In genomic region chr1:117034791-117035290, GRCh38 we compare ENCODE assay signal across 16 cellular contexts. TPM values are rescaled to one million over a fixed set of nuclear protein-coding genes. Genes with fewer than 3 reads are reported as not detected.
DNase-seq lines count a peak whose midpoint lies in the region; ATAC-seq and TF ChIP-seq lines count a peak whose summit lies in the region.
"Had no signal": no experiment of that assay in that cellular context is flagged by ENCODE, and none has a peak within 500 bp of the region (broad histone marks: within the 10 kb centered on the region; RNA-seq: fewer than 3 reads in every experiment).

No MANE protein-coding gene starts in this region.

- 90 to 92% (median 91%) methylated on average over 7 of the region's 7 CpGs for WGBS in heart left ventricle, 4 donors

- DNase-seq in GM23338 (ENCODE audit: low spot score), result no peak
- DNase-seq in WTC11 (ENCODE audit: low spot score), result no peak
- no peak for DNase-seq in nephron progenitor cell
- no peak for DNase-seq in heart left ventricle
- DNase-seq in SW 1271 (lab: John Stamatoyannopoulos, UW), result no peak
- no peak for DNase-seq in glomerular visceral epithelial cell (ENCODE audit: extremely low spot score)
- DNase-seq: BE2C; Caco-2; CD8-positive, alpha-beta memory T cell; DND-41; GF-D8; GM23248; H7 had no signal

- no peak overlapping the region for H3K4me3 ChIP-seq in BLaER1 treated with 17β-estradiol and CSF1 and Interleukin-3, amounts not matched to agents 10 nM and 100 nM
- H3K4me3 ChIP-seq in GM23338 (no peak overlapping the region), heart left ventricle (no peak overlapping the region)
- H3K4me3 ChIP-seq: A549, GM23248 had no signal

- no peaks in the 10 kb centered on the region for H3K9me3 ChIP-seq in BLaER1 treated with 17β-estradiol and CSF1 and Interleukin-3, amounts not matched to agents 10 nM and 100 nM (replicated peaks in 1 of 11)
- H3K9me3 ChIP-seq in heart left ventricle, result no peaks in the 10 kb centered on the region
- H3K9me3 ChIP-seq: A549, BE2C, Caco-2 had no signal

- H3K36me3 Mint-ChIP-seq in GM23338 (ENCODE audit: low read depth), result no peaks in the 10 kb centered on the region
- H3K36me3 Mint-ChIP-seq in WTC11, result no peaks in the 10 kb centered on the region
- H3K36me3 Mint-ChIP-seq in nephron progenitor cell (ENCODE audit: low read depth), result peaks cover 7% of the 10 kb centered on the region

- no peak overlapping the region for H2AFZ ChIP-seq in GM23338
- H2AFZ ChIP-seq: GM23248 had no signal

- peaks cover 16% of the 10 kb centered on the region for H3K4me1 Mint-ChIP-seq in GM23338
- H3K4me1 Mint-ChIP-seq in WTC11, result peaks cover 25% of the 10 kb centered on the region
- H3K4me1 Mint-ChIP-seq in nephron progenitor cell, result peaks cover 87% of the 10 kb centered on the region

- no peaks in the 10 kb centered on the region for H4K20me1 ChIP-seq in BLaER1 treated with 17β-estradiol and CSF1 and Interleukin-3, amounts not matched to agents 10 nM and 100 nM
- no peaks in the 10 kb centered on the region for H4K20me1 ChIP-seq in GM23338 (replicated peaks; ENCODE audit: insufficient read depth)

- H3K9ac ChIP-seq in BLaER1 treated with 17β-estradiol and CSF1 and Interleukin-3, amounts not matched to agents 10 nM and 100 nM, result no peak overlapping the region
- H3K9ac ChIP-seq: GM23248 had no signal

- H3K27ac Mint-ChIP-seq in GM23338 (no peak overlapping the region), WTC11 (no peak overlapping the region), nephron progenitor cell (peak overlapping the region; percentile 97)

- TF ChIP-seq POLR2A in heart left ventricle (IDR thresholded peaks at IDR 0.05), result no peak

- H3K36me3 ChIP-seq in BLaER1 treated with 17β-estradiol and CSF1 and Interleukin-3, amounts not matched to agents 10 nM and 100 nM, result peaks cover 0 to 82% (median 0%) of the 10 kb centered on the region in 11 experiments; a peak in 9 of 22 replicates
- no peaks in the 10 kb centered on the region for H3K36me3 ChIP-seq in GM23338 (ENCODE audit: insufficient read depth)
- no peaks in the 10 kb centered on the region for H3K36me3 ChIP-seq in heart left ventricle
- H3K36me3 ChIP-seq: BE2C had no signal

- no peak overlapping the region for H3K4me3 Mint-ChIP-seq in GM23338
- H3K4me3 Mint-ChIP-seq in WTC11, result no peak overlapping the region
- H3K4me3 Mint-ChIP-seq in nephron progenitor cell, result no peak overlapping the region
- H3K4me3 Mint-ChIP-seq: CD8-positive, alpha-beta memory T cell had no signal

- TF ChIP-seq CTCF in GM23338 (conservative IDR thresholded peaks at IDR 0.05; ENCODE audit: low read depth in 2 of 2) (no peak), WTC11 (IDR thresholded peaks at IDR 0.05) (no peak), nephron progenitor cell (IDR thresholded peaks at IDR 0.05) (no peak), heart left ventricle (IDR thresholded peaks at IDR 0.05) (no peak)

- POLR2A ChIA-PET in WTC11 (lab: Charles Lee), result no interaction called here

- no peaks in the 10 kb centered on the region for H3K79me2 ChIP-seq in GM23338 (replicated peaks; ENCODE audit: insufficient read depth)

- H3K27me3 Mint-ChIP-seq in GM23338 (ENCODE audit: insufficient read depth, low read depth, poor library complexity) (no peaks in the 10 kb centered on the region), WTC11 (ENCODE audit: low read depth) (peaks cover 4% of the 10 kb centered on the region), nephron progenitor cell (ENCODE audit: low read depth, poor library complexity) (peaks cover 6% of the 10 kb centered on the region)

- H3K27ac ChIP-seq in BLaER1 treated with 17β-estradiol and CSF1 and Interleukin-3, amounts not matched to agents 10 nM and 100 nM, result no peak overlapping the region
- H3K27ac ChIP-seq in GM23338 (ENCODE audit: low read depth), result no peak overlapping the region
- H3K27ac ChIP-seq in heart left ventricle, result no peak overlapping the region
- H3K27ac ChIP-seq: A549, GM23248, HL-60 had no signal

- H3K9me3 Mint-ChIP-seq in GM23338, result no peaks in the 10 kb centered on the region; the same call in 2 of the 3 replicates
- no peaks in the 10 kb centered on the region for H3K9me3 Mint-ChIP-seq in WTC11
- H3K9me3 Mint-ChIP-seq in nephron progenitor cell, result no peaks in the 10 kb centered on the region
- H3K9me3 Mint-ChIP-seq: CD8-positive, alpha-beta memory T cell had no signal

- intact Hi-C loops in heart left ventricle (cut with DNase I), result loop anchor here in 2 of 10 donors (10.0 kb wide), 2 partner anchors 50 to 170 kb away; no protein-coding TSS in a partner anchor

- H3K4me2 ChIP-seq in BLaER1 treated with 17β-estradiol and CSF1 and Interleukin-3, amounts not matched to agents 10 nM and 100 nM, result peak overlapping the region in 6 of 11 experiments; percentile 10 to 78 (median 68); a peak in 7 of 22 replicates
- 0 out of 2 replicates have a peak overlapping the region, but pooled peaks have one; percentile 15 for H3K4me2 ChIP-seq in GM23338
- H3K4me2 ChIP-seq: A549 had no signal

- peak; percentile 33 for ATAC-seq in GM23338
- ATAC-seq in WTC11, result peak; percentile 28
- ATAC-seq in heart left ventricle, result no peak
- ATAC-seq: A549 had no signal

- H3K4me1 ChIP-seq in BLaER1 treated with 17β-estradiol and CSF1 and Interleukin-3, amounts not matched to agents 10 nM and 100 nM, result peaks cover 31 to 63% (median 56%) of the 10 kb centered on the region in 10 experiments
- H3K4me1 ChIP-seq in GM23338 (ENCODE audit: insufficient read depth) (no peaks in the 10 kb centered on the region), heart left ventricle (peaks cover 0 to 5% (median 0%) of the 10 kb centered on the region in 12 donors)
- H3K4me1 ChIP-seq: A549, BE2C had no signal

- no peaks in the 10 kb centered on the region for H3F3A ChIP-seq in GM23338 (replicated peaks; ENCODE audit: low read depth)

- H3K27me3 ChIP-seq in BLaER1 treated with 17β-estradiol and CSF1 and Interleukin-3, amounts not matched to agents 10 nM and 100 nM, result no peaks in the 10 kb centered on the region
- H3K27me3 ChIP-seq in GM23338 (ENCODE audit: insufficient read depth) (no peaks in the 10 kb centered on the region), heart left ventricle (no peaks in the 10 kb centered on the region)
- H3K27me3 ChIP-seq: BE2C had no signal

- CTCF ChIA-PET in WTC11 (lab: Charles Lee), result no interaction called here

- no peaks in the 10 kb centered on the region for H3K9me2 ChIP-seq in GM23338 (ENCODE audit: insufficient read depth)

TF ChIP-seq in WTC11, 78 proteins besides CTCF, POLR2A, EP300 and RAD21 (continues in another document):
- TF ChIP-seq NR3C1 (CRISPR knock-in tag; conservative IDR thresholded peaks at IDR 0.05; ENCODE audit: low read depth) (no peak), OVOL2 (CRISPR knock-in tag; IDR thresholded peaks at IDR 0.05; ENCODE audit: borderline replicate concordance) (no peak), SMAD3 (CRISPR knock-in tag; IDR thresholded peaks at IDR 0.05; ENCODE audit: borderline replicate concordance) (no peak), JAZF1 (CRISPR knock-in tag; IDR thresholded peaks at IDR 0.05) (no peak), ATF1 (CRISPR knock-in tag; IDR thresholded peaks at IDR 0.05) (no peak), NR1H2 (CRISPR knock-in tag; IDR thresholded peaks at IDR 0.05) (no peak), ERG (CRISPR knock-in tag; IDR thresholded peaks at IDR 0.05) (no peak), AFF4 (CRISPR knock-in tag; IDR thresholded peaks at IDR 0.05; ENCODE audit: borderline replicate concordance) (no peak)

RNA-seq across cellular contexts. Expression of gene TTF2, which starts 25.3 kb away (rescaled TPM):
- total RNA-seq in GM23338 (2014; rRNA removed; shearing (Covaris generic)), result 57.5 and 85.4 TPM in 2 replicates
- 81.1 and 84.7 TPM in 2 replicates for polyA plus RNA-seq in GM23338 (2016; fragmentation: Nextera tagmentation; extraction: Ambion mirVana)
- total RNA-seq in WTC11 (2021), result 78.9 to 88.8 TPM (median 79.1 TPM) in 3 replicates
- 10 to 100 TPM in 4 of 9 donors, 1 to 10 TPM in 5; 2.8 to 20.7 (median 9.5) TPM for total RNA-seq in heart left ventricle
- 1 to 10 TPM; 1.2 to 3.7 TPM for polyA plus RNA-seq in heart left ventricle

RNA-seq across cellular contexts. Expression of gene CD101, which starts 33.3 kb away (rescaled TPM):
- total RNA-seq in GM23338 (2014; rRNA removed; shearing (Covaris generic)), result 0.74 and 1.2 TPM in 2 replicates
- polyA plus RNA-seq in GM23338 (2016; fragmentation: Nextera tagmentation; extraction: Ambion mirVana) (0.35 and 1.3 TPM in 2 replicates), heart left ventricle (under 1 TPM; 0.38 to 0.72 TPM)
- total RNA-seq in WTC11 (2021) (1.3 to 1.6 TPM (median 1.4 TPM) in 3 replicates), heart left ventricle (1 to 10 TPM in 5 of 9 donors, under 1 TPM in 4; 0.54 to 2.5 (median 1.0) TPM)
- total RNA-seq: GM23248 had no signal
- polyA plus RNA-seq: GM23248 had no signal

Comparison
In these comparisons a context has a peak if more than half of its experiments do, and no peak if none do; other contexts are left out.
1. ATAC-seq: peak in GM23338 (single experiment) and WTC11 (single experiment); none in heart left ventricle (0 of 4).